In the genomic region with DNA sequence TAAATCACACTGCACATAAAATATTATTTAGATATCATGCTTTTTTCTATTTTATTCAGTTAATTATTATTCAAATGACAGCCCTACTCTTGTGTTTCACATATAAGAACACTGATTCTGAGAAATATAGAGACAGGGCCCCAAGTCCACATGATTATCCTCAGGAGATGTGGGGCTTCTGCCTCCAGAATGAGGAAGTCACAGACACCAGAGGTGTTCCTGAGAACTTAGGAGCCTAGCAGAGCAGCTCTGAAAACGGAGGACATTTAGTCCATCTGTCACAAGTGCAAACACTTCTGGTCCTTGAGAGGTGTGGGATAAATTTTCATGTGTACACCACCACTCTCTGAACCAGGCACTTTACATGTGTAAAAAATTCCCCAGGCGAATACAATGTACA, we compare ENCODE assay signal across 1 cellular context.
A peak's percentile ranks its signal among the peaks of the same experiment; 100 is the strongest.
TF ChIP-seq lines count a peak whose summit lies in the region.

No MANE protein-coding gene starts in this region.

TF ChIP-seq in GM12878, 131 proteins besides CTCF, POLR2A, EP300 and RAD21:
- TF ChIP-seq SPI1 (IDR thresholded peaks at IDR 0.05; ENCODE audit: borderline replicate concordance, insufficient read depth, low read depth, low read length) (peak; percentile 22; the same call in 1 of the 2 replicates), ZNF207 (IDR thresholded peaks at IDR 0.05; ENCODE audit: borderline replicate concordance) (no peak)
